14 cellular contexts compared by ENCODE assay signal in genomic region chr11:117670924-117671323, GRCh38.
A peak's percentile ranks its signal among the peaks of the same experiment; 100 is the strongest.
DNase-seq lines count a peak whose midpoint lies in the region; ATAC-seq and TF ChIP-seq lines count a peak whose summit lies in the region.
"Had no signal": no experiment of that assay in that cellular context is flagged by ENCODE, and none has a peak within 500 bp of the region (broad histone marks: within the 10 kb centered on the region; RNA-seq: fewer than 3 reads in every experiment).

No MANE protein-coding gene starts in this region.

- no peak overlapping the region for H2BK5ac ChIP-seq in H9 (ENCODE audit: insufficient read length, low read length)

- H3K4me1 Mint-ChIP-seq in H9, result peaks cover 40 to 50% of the 10 kb centered on the region in 2 experiments
- peaks cover 45% of the 10 kb centered on the region for H3K4me1 Mint-ChIP-seq in WTC11
- H3K4me1 Mint-ChIP-seq in CD8-positive, alpha-beta memory T cell, result peaks cover 0 to 3% (median 2%) of the 10 kb centered on the region in 3 donors

- H3K23me2 ChIP-seq in H9 (ENCODE audit: insufficient read length, low read depth, low read length, poor library complexity, severe bottlenecking), result no peaks in the 10 kb centered on the region

- DNase-seq in H9, result peak; percentile 68
- peak; percentile 70 for DNase-seq in WTC11 (ENCODE audit: low spot score)
- DNase-seq in iPS DF 6.9 (ENCODE audit: low read depth, low spot score), result peak; percentile 16
- DNase-seq in substantia nigra (lab: John Stamatoyannopoulos, UW), result no peak
- DNase-seq in SJCRH30, result no peak
- DNase-seq in CD8-positive, alpha-beta memory T cell, result no peak
- DNase-seq: AML-193, DMS53, NCI-H1092, NCI-H774, SIG-M5 had no signal

- H3K27me3 ChIP-seq in H9 (ENCODE audit: insufficient read depth, low read length) (no peaks in the 10 kb centered on the region), iPS DF 6.9 (ENCODE audit: control insufficient read depth, insufficient read depth, low read length) (no peaks in the 10 kb centered on the region), SJCRH30 (0 out of 2 replicates have a peak, but pooled peaks cover 4% of the 10 kb centered on the region)
- peaks cover 9% of the 10 kb centered on the region for H3K27me3 ChIP-seq in CD8-positive, alpha-beta memory T cell (ENCODE audit: insufficient read depth, low read length, poor library complexity, severe bottlenecking)

- H3K36me3 Mint-ChIP-seq in H9 (ENCODE audit: insufficient read depth in 1 of 3, low read depth in 3 of 3) (no peaks in the 10 kb centered on the region; a peak in 1 of 7 replicates), WTC11 (no peaks in the 10 kb centered on the region)
- peaks cover 0 to under 1% (median 0%) of the 10 kb centered on the region in 3 donors for H3K36me3 Mint-ChIP-seq in CD8-positive, alpha-beta memory T cell

- H2BK12ac ChIP-seq in H9 (ENCODE audit: insufficient read length, low read depth, low read length), result no peak overlapping the region

- H3K27ac ChIP-seq in H9 (ENCODE audit: insufficient read length, low read depth, low read length), result no peak overlapping the region
- H3K27ac ChIP-seq in iPS DF 6.9 (ENCODE audit: low read length), result no peak overlapping the region
- H3K27ac ChIP-seq in substantia nigra (ENCODE audit: low read depth, low read length, poor library complexity, severe bottlenecking), result peak overlapping the region; percentile 95
- no peak overlapping the region for H3K27ac ChIP-seq in SJCRH30
- no peak overlapping the region for H3K27ac ChIP-seq in CD8-positive, alpha-beta memory T cell (ENCODE audit: low read depth, low read length)
- H3K27ac ChIP-seq: KMS-11 had no signal

- no peaks in the 10 kb centered on the region for H3K79me1 ChIP-seq in H9 (ENCODE audit: insufficient read depth, low read depth, low read length, poor library complexity, severe bottlenecking)

- H3K4ac ChIP-seq in H9 (ENCODE audit: low read depth, low read length), result no peak overlapping the region

- CTCF ChIA-PET in WTC11 (lab: Charles Lee), result interaction anchor here (0.6 to 2.1 kb wide), 4 partner anchors 105 to 245 kb away, joined by 3 to 6 read pairs (median 4); no protein-coding TSS in a partner anchor
- CTCF ChIA-PET in CD8-positive, alpha-beta memory T cell (lab: Charles Lee), result no interaction called here

- no peak overlapping the region for H2BK20ac ChIP-seq in H9 (ENCODE audit: low read depth, low read length, poor library complexity, severe bottlenecking)

- ATAC-seq in WTC11 (peak; percentile 91), GM21515 (IDR thresholded peaks at IDR 0.05; ENCODE audit: unreplicated experiment) (no peak)
- ATAC-seq: HepG2 had no signal

- no peak for TF ChIP-seq CTCF in H9 (conservative IDR thresholded peaks at IDR 0.05)
- no peak for TF ChIP-seq CTCF in WTC11 (IDR thresholded peaks at IDR 0.05)

- no peak overlapping the region for H3K14ac ChIP-seq in H9 (ENCODE audit: insufficient read depth, low read length)

- no peak overlapping the region for H2AK5ac ChIP-seq in H9 (ENCODE audit: insufficient read length, low read length)

- POLR2A ChIA-PET in WTC11 (lab: Charles Lee), result interaction anchor here (1.0 to 1.5 kb wide), 2 partner anchors 47 to 492 kb away, joined by 3 to 5 read pairs; partner anchors contain the start of gene SIDT2
- POLR2A ChIA-PET in CD8-positive, alpha-beta memory T cell (lab: Charles Lee), result no interaction called here

- H3K27ac Mint-ChIP-seq in H9, result peak overlapping the region in 1 of 3 experiments; percentile 48; a peak in 1 of 7 replicates
- peak overlapping the region; percentile 64; the same call in 1 of the 2 replicates for H3K27ac Mint-ChIP-seq in WTC11
- H3K27ac Mint-ChIP-seq in CD8-positive, alpha-beta memory T cell, result no peak overlapping the region

- no peak overlapping the region for H3K23ac ChIP-seq in H9 (ENCODE audit: insufficient read length, low read depth, low read length)

- H3K9me3 ChIP-seq in H9 (ENCODE audit: control insufficient read depth, low read depth, low read length) (no peaks in the 10 kb centered on the region), iPS DF 6.9 (ENCODE audit: control insufficient read depth, insufficient read depth, low read length) (no peaks in the 10 kb centered on the region), SJCRH30 (replicated peaks) (no peaks in the 10 kb centered on the region)
- H3K9me3 ChIP-seq in CD8-positive, alpha-beta memory T cell (ENCODE audit: low read length), result no peaks in the 10 kb centered on the region

- H3K9ac ChIP-seq in H9 (ENCODE audit: extremely low read depth, insufficient read length, low read length), result no peak overlapping the region
- H3K9ac ChIP-seq: KMS-11 had no signal

- H4K20me1 ChIP-seq in H9 (ENCODE audit: control insufficient read depth, insufficient read depth, insufficient read length), result no peaks in the 10 kb centered on the region

- peaks cover 0 to 2% of the 10 kb centered on the region in 2 experiments; a peak in 2 of 5 replicates for H3K9me3 Mint-ChIP-seq in H9
- no peaks in the 10 kb centered on the region for H3K9me3 Mint-ChIP-seq in WTC11
- H3K9me3 Mint-ChIP-seq in CD8-positive, alpha-beta memory T cell, result no peaks in the 10 kb centered on the region

- H3K56ac ChIP-seq in H9 (ENCODE audit: insufficient read length, low read depth, low read length), result no peak overlapping the region

- no peak overlapping the region for H2BK15ac ChIP-seq in H9 (ENCODE audit: low read depth, low read length)

- H3K4me3 Mint-ChIP-seq in H9 (peak overlapping the region; percentile 25 to 60; a peak in 3 of 5 replicates), WTC11 (peak overlapping the region; percentile 29; the same call in 1 of the 2 replicates)
- no peak overlapping the region for H3K4me3 Mint-ChIP-seq in CD8-positive, alpha-beta memory T cell

- H4K8ac ChIP-seq in H9 (replicated peaks; ENCODE audit: insufficient read length, low read depth, low read length), result no peak overlapping the region

- H4K91ac ChIP-seq in H9 (ENCODE audit: insufficient read length, low read depth, low read length), result no peak overlapping the region

- peak overlapping the region; percentile 5 for H3K4me2 ChIP-seq in H9 (ENCODE audit: insufficient read depth, insufficient read length, low read length)
- H3K4me2 ChIP-seq: KMS-11 had no signal

- H2BK120ac ChIP-seq in H9 (ENCODE audit: low read depth, low read length, poor library complexity, severe bottlenecking), result no peak overlapping the region

- H3K27me3 Mint-ChIP-seq in H9 (ENCODE audit: low read depth) (peaks cover 50% of the 10 kb centered on the region), WTC11 (ENCODE audit: low read depth) (peaks cover 9% of the 10 kb centered on the region)
- peaks cover 2 to 23% of the 10 kb centered on the region in 2 donors for H3K27me3 Mint-ChIP-seq in CD8-positive, alpha-beta memory T cell

- H3T11ph ChIP-seq in H9 (ENCODE audit: low read length), result no peak overlapping the region

- H3K36me3 ChIP-seq in iPS DF 6.9 (ENCODE audit: control insufficient read depth, insufficient read depth, low read length) (no peaks in the 10 kb centered on the region), SJCRH30 (no peaks in the 10 kb centered on the region)
- no peaks in the 10 kb centered on the region for H3K36me3 ChIP-seq in CD8-positive, alpha-beta memory T cell (ENCODE audit: insufficient read depth, low read length)

- no CpG with 5 or more reads among the region's 7 CpGs for WGBS in H9 (ENCODE audit: extremely low coverage, insufficient read length, low lambda C conversion rate)
- no CpG with 5 or more reads among the region's 7 CpGs for WGBS in iPS DF 6.9 (ENCODE audit: insufficient coverage, insufficient read length)

- H3K4me1 ChIP-seq in H9 (ENCODE audit: insufficient read depth, low read length), result peaks cover 8% of the 10 kb centered on the region; the same call in 1 of the 2 replicates
- H3K4me1 ChIP-seq in iPS DF 6.9 (ENCODE audit: control insufficient read depth, insufficient read depth, low read length), result peaks cover 6% of the 10 kb centered on the region; the same call in 1 of the 2 replicates
- H3K4me1 ChIP-seq in SJCRH30, result no peaks in the 10 kb centered on the region
- no peaks in the 10 kb centered on the region for H3K4me1 ChIP-seq in CD8-positive, alpha-beta memory T cell (ENCODE audit: insufficient read depth, low read length)

- no peak overlapping the region for H3K4me3 ChIP-seq in iPS DF 6.9 (ENCODE audit: low read length)
- no peak overlapping the region for H3K4me3 ChIP-seq in SJCRH30
- H3K4me3 ChIP-seq in CD8-positive, alpha-beta memory T cell (ENCODE audit: low read length), result no peak overlapping the region

- no peaks in the 10 kb centered on the region for H3K79me2 ChIP-seq in H9 (ENCODE audit: insufficient read depth, low read length)

- no peak overlapping the region for H2AFZ ChIP-seq in H9 (ENCODE audit: low read length)

- no peak overlapping the region for H4K5ac ChIP-seq in H9 (ENCODE audit: insufficient read length, low read depth, low read length)

- H3K18ac ChIP-seq in H9 (ENCODE audit: insufficient read length, low read depth, low read length), result no peak overlapping the region

TF ChIP-seq in WTC11, 78 proteins besides CTCF, POLR2A, EP300 and RAD21 (continues in another document):
- TF ChIP-seq TEAD1 (CRISPR knock-in tag; IDR thresholded peaks at IDR 0.05) (no peak), ZNF232 (CRISPR knock-in tag; IDR thresholded peaks at IDR 0.05) (no peak), SOX15 (CRISPR knock-in tag; IDR thresholded peaks at IDR 0.05) (no peak), USF1 (CRISPR knock-in tag; IDR thresholded peaks at IDR 0.05) (no peak), ATF6 (CRISPR knock-in tag; IDR thresholded peaks at IDR 0.05) (no peak)

Comparison
In these comparisons a context has a peak if more than half of its experiments do, and no peak if none do; other contexts are left out.
1. DNase-seq: peak in H9 (single experiment), WTC11 (single experiment) and iPS DF 6.9 (single experiment); none in substantia nigra (0 of 49), SJCRH30 (0 of 2) and CD8-positive, alpha-beta memory T cell (0 of 5).
2. H3K4me3 Mint-ChIP-seq: peak in H9 (2 of 2) and WTC11 (single experiment); none in CD8-positive, alpha-beta memory T cell (0 of 7).